ENCODE assay signal across 8 cellular contexts in the genomic region with DNA sequence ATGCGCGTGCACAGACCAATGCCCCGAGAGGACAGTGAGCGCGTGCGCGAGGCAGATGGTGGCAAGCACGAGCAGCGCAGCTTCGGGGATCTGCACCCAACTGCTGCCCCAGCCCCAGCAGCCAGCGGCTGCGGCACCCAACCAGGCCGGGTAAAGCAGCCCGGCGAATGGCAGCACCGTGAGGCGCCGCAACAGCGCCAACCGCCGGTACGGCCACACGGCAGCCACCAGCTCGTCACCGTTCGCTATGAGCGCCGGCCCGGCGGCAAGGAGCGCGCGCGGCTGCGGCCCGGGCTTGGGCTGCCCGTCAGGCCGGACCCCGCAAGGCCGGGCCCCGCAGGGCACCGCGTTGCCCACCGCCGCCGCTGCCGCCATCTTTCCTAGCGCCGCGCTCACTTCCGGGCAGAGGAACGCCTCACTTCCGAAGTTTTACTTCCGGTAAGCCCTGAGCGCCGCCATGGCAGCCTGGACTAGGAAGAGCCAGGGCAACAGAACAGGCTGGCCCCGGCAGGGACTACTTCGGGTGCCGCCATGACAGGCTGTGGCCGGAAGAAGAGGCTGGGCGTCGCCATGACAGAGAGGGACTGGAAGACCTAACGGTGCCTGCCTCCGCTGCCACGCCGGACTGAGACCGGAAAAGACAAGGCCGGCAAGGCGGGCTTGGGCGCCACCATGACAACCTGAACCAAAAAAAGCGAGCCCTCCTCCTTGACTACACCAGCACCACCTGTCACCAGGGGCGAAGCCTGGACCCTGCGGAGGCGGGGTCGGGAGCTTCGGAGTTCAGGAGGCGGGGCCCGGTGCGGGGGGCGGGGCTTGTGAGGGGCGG. TPM values are rescaled to one million over a fixed set of nuclear protein-coding genes. Genes with fewer than 3 reads are reported as not detected.
DNase-seq lines count a peak whose midpoint lies in the region; ATAC-seq and TF ChIP-seq lines count a peak whose summit lies in the region.

ATP13A1 (minus strand) TSS at position 385 of the 829 bp plus-strand sequence; CDS start at position 375, 10 bp downstream.

- DNase-seq in ELR (ENCODE audit: low read depth) (peak; percentile 96), H4 (ENCODE audit: low spot score) (peak; percentile 97), LNCaP clone FGC (ENCODE audit: low read depth) (peak; percentile 98), RWPE1 (ENCODE audit: low spot score) (peak; percentile 89), fibroblast of mammary gland (ENCODE audit: low read depth) (peak; percentile 96), natural killer cell (peak; percentile 88)
- DNase-seq in stimulated activated naive CD4-positive, alpha-beta T cell treated with Interleukin-2 at 50 U/mL for 16 hours (lab: John Stamatoyannopoulos, UW): peak; percentile 96

- no peaks in the 10 kb centered on the region for H3K27me3 Mint-ChIP-seq in activated T-helper 17 cell treated with anti-CD3 and anti-CD28 coated beads, Interleukin-2, amount 50 U/mL, for 72 hours
- H3K27me3 Mint-ChIP-seq in natural killer cell (ENCODE audit: low read depth in 2 of 2): no peaks in the 10 kb centered on the region

- POLR2A ChIA-PET in RWPE1 (lab: Yijun Ruan, JAX; ENCODE audit: low non-redundant PET): interaction anchor here (0.5 to 1.2 kb wide), 2 partner anchors 11 to 113 kb away, joined by 3 to 4 read pairs; no protein-coding TSS in a partner anchor

- H3K9me3 Mint-ChIP-seq in activated T-helper 17 cell treated with anti-CD3 and anti-CD28 coated beads, Interleukin-2, amount 50 U/mL, for 72 hours: no peaks in the 10 kb centered on the region
- no peaks in the 10 kb centered on the region for H3K9me3 Mint-ChIP-seq in natural killer cell

- peak; percentile 79 for ATAC-seq in activated T-helper 17 cell treated with anti-CD3 and anti-CD28 coated beads, Interleukin-2, amount 50 U/mL, for 72 hours (replicated peaks)
- peak; percentile 78 to 90 (median 81) for ATAC-seq in natural killer cell

- intact Hi-C loops in natural killer cell (cut with micrococcal nuclease): no loop called here

- H3K4me3 Mint-ChIP-seq in activated T-helper 17 cell treated with anti-CD3 and anti-CD28 coated beads, Interleukin-2, amount 50 U/mL, for 72 hours: peak within 1 kb of the TSS; percentile 87
- H3K4me3 Mint-ChIP-seq in natural killer cell: peak within 1 kb of the TSS; percentile 94

- peak within 1 kb of the TSS; percentile 93 for H3K27ac ChIP-seq in RWPE1

- H3K27ac Mint-ChIP-seq in activated T-helper 17 cell treated with anti-CD3 and anti-CD28 coated beads, Interleukin-2, amount 50 U/mL, for 72 hours: peak within 1 kb of the TSS; percentile 87
- H3K27ac Mint-ChIP-seq in natural killer cell: peak within 1 kb of the TSS; percentile 95 to 98

- CTCF ChIA-PET in RWPE1 (lab: Yijun Ruan, JAX): interaction anchor here (0.6 to 0.7 kb wide), 2 partner anchors 132 to 1386 kb away, joined by 4 to 6 read pairs; no protein-coding TSS in a partner anchor

- peaks cover 17% of the 10 kb centered on the region for H3K4me1 Mint-ChIP-seq in activated T-helper 17 cell treated with anti-CD3 and anti-CD28 coated beads, Interleukin-2, amount 50 U/mL, for 72 hours
- peaks cover 34 to 37% of the 10 kb centered on the region in 2 donors for H3K4me1 Mint-ChIP-seq in natural killer cell

- TF ChIP-seq CTCF in LNCaP clone FGC (IDR thresholded peaks at IDR 0.05; ENCODE audit: control insufficient read depth, extremely low read depth, insufficient read depth) (0 out of 2 replicates have a peak, but pooled peaks have one; percentile 13), RWPE1 (conservative IDR thresholded peaks at IDR 0.05; ENCODE audit: low read depth) (no peak; the same call in 1 of the 2 replicates), fibroblast of mammary gland (conservative IDR thresholded peaks at IDR 0.05; ENCODE audit: control insufficient read depth, insufficient read depth, low read depth, low read length) (no peak), natural killer cell (IDR thresholded peaks at IDR 0.05) (peak; percentile 22)

- H3K36me3 Mint-ChIP-seq in activated T-helper 17 cell treated with anti-CD3 and anti-CD28 coated beads, Interleukin-2, amount 50 U/mL, for 72 hours (ENCODE audit: low read depth): peaks cover 46% of the 10 kb centered on the region
- no peaks in the 10 kb centered on the region for H3K36me3 Mint-ChIP-seq in natural killer cell

- peak within 1 kb of the TSS; percentile 98 for H3K4me3 ChIP-seq in LNCaP clone FGC (ENCODE audit: low read depth, low read length)
- H3K4me3 ChIP-seq in fibroblast of mammary gland (ENCODE audit: control insufficient read depth, low read depth, low read length): peak within 1 kb of the TSS; percentile 88

RNA-seq across cellular contexts. Expression of gene ATP13A1, which starts in this region (rescaled TPM):
- total RNA-seq in H4 (2014; rRNA removed; shearing (Covaris generic)): 39.6 and 49.4 TPM in 2 replicates
- 10 to 100 TPM; 47.8 to 79.6 TPM for total RNA-seq in activated T-helper 17 cell treated with anti-CD3 and anti-CD28 coated beads, Interleukin-2, amount 50 U/mL, for 72 hours
- total RNA-seq in natural killer cell: 10 to 100 TPM; 58.1 to 73.2 (median 67.7) TPM

Comparison
In these comparisons a context has a peak if more than half of its experiments do, and no peak if none do; other contexts are left out.
1. Peak in every context shown above with its lines: DNase-seq, ATAC-seq, H3K4me3 ChIP-seq and H3K27ac ChIP-seq.
2. CTCF ChIP-seq: peak in LNCaP clone FGC (single experiment) and natural killer cell (single experiment); none in RWPE1 (single experiment) and fibroblast of mammary gland (single experiment).